1 cellular context compared by ENCODE assay signal in genomic region chr6:45927421-45928234, GRCh38.
TF ChIP-seq lines count a peak whose summit lies in the region.

No MANE protein-coding gene starts in this region.

TF ChIP-seq in GM23338, 12 proteins besides CTCF, POLR2A, EP300 and RAD21:
- no peak for TF ChIP-seq ZNF462 (CRISPR knock-in tag; IDR thresholded peaks at IDR 0.05)
- no peak for TF ChIP-seq ETS1 (IDR thresholded peaks at IDR 0.05)
- no peak for TF ChIP-seq CREB1 (CRISPR knock-in tag; IDR thresholded peaks at IDR 0.05; ENCODE audit: low read depth)
- TF ChIP-seq STAT1 (IDR thresholded peaks at IDR 0.05; ENCODE audit: unreplicated experiment), result no peak
- no peak for TF ChIP-seq EZH2 (IDR thresholded peaks at IDR 0.05; ENCODE audit: low read depth, unreplicated experiment)
- TF ChIP-seq JUNB (IDR thresholded peaks at IDR 0.05; ENCODE audit: unreplicated experiment), result no peak
- no peak for TF ChIP-seq POLR2AphosphoS5 (IDR thresholded peaks at IDR 0.05; ENCODE audit: low read depth)
- TF ChIP-seq, protein P1, sequence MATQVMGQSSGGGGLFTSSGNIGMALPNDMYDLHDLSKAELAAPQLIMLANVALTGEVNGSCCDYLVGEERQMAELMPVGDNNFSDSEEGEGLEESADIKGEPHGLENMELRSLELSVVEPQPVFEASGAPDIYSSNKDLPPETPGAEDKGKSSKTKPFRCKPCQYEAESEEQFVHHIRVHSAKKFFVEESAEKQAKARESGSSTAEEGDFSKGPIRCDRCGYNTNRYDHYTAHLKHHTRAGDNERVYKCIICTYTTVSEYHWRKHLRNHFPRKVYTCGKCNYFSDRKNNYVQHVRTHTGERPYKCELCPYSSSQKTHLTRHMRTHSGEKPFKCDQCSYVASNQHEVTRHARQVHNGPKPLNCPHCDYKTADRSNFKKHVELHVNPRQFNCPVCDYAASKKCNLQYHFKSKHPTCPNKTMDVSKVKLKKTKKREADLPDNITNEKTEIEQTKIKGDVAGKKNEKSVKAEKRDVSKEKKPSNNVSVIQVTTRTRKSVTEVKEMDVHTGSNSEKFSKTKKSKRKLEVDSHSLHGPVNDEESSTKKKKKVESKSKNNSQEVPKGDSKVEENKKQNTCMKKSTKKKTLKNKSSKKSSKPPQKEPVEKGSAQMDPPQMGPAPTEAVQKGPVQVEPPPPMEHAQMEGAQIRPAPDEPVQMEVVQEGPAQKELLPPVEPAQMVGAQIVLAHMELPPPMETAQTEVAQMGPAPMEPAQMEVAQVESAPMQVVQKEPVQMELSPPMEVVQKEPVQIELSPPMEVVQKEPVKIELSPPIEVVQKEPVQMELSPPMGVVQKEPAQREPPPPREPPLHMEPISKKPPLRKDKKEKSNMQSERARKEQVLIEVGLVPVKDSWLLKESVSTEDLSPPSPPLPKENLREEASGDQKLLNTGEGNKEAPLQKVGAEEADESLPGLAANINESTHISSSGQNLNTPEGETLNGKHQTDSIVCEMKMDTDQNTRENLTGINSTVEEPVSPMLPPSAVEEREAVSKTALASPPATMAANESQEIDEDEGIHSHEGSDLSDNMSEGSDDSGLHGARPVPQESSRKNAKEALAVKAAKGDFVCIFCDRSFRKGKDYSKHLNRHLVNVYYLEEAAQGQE (IDR thresholded peaks at IDR 0.05; ENCODE audit: unreplicated experiment), result no peak
- no peak for TF ChIP-seq ZNF114 (CRISPR knock-in tag; IDR thresholded peaks at IDR 0.05)
TF ChIP-seq in GM23338: peak in this region for 0.
